8 cellular contexts compared by ENCODE assay signal in genomic region chr17:36722121-36722902, GRCh38.
DNase-seq lines count a peak whose midpoint lies in the region; ATAC-seq and TF ChIP-seq lines count a peak whose summit lies in the region.

No MANE protein-coding gene starts in this region.

- TF ChIP-seq CTCF in mucosa of descending colon (IDR thresholded peaks at IDR 0.05): no peak

- H3K4me1 ChIP-seq in HAP-1: peaks cover 36% of the 10 kb centered on the region
- peaks cover 35% of the 10 kb centered on the region for H3K4me1 ChIP-seq in effector memory CD4-positive, alpha-beta T cell (ENCODE audit: control insufficient read depth, insufficient read depth, low read length, poor library complexity, severe bottlenecking)
- peaks cover 16% of the 10 kb centered on the region for H3K4me1 ChIP-seq in mucosa of descending colon (ENCODE audit: low read depth)

- peaks cover 50% of the 10 kb centered on the region for H3K4me1 Mint-ChIP-seq in activated CD4-positive, alpha-beta memory T cell treated with anti-CD3 and anti-CD28 coated beads, Interleukin-2, amount 10 ng/mL, durations not matched to agents 7 days and 5 days

- H3K9me3 Mint-ChIP-seq in activated CD4-positive, alpha-beta memory T cell treated with anti-CD3 and anti-CD28 coated beads, Interleukin-2, amount 10 ng/mL, durations not matched to agents 7 days and 5 days: no peaks in the 10 kb centered on the region

- in situ Hi-C loops in HAP-1 (cut with MboI; ENCODE audit: low sequenced_read_pairs): no loop called here

- peak overlapping the region; percentile 75 for H3K4me3 Mint-ChIP-seq in activated CD4-positive, alpha-beta memory T cell treated with anti-CD3 and anti-CD28 coated beads, Interleukin-2, amount 10 ng/mL, durations not matched to agents 7 days and 5 days

- H3K36me3 Mint-ChIP-seq in activated CD4-positive, alpha-beta memory T cell treated with anti-CD3 and anti-CD28 coated beads, Interleukin-2, amount 10 ng/mL, durations not matched to agents 7 days and 5 days (ENCODE audit: low read depth): no peaks in the 10 kb centered on the region

- peaks cover 1% of the 10 kb centered on the region for H3K27me3 Mint-ChIP-seq in activated CD4-positive, alpha-beta memory T cell treated with anti-CD3 and anti-CD28 coated beads, Interleukin-2, amount 10 ng/mL, durations not matched to agents 7 days and 5 days

- H3K27ac Mint-ChIP-seq in activated CD4-positive, alpha-beta memory T cell treated with anti-CD3 and anti-CD28 coated beads, Interleukin-2, amount 10 ng/mL, durations not matched to agents 7 days and 5 days: peak overlapping the region; percentile 94

- H3K9me3 ChIP-seq in HAP-1 (no peaks in the 10 kb centered on the region), mucosa of descending colon (no peaks in the 10 kb centered on the region)
- H3K9me3 ChIP-seq in effector memory CD4-positive, alpha-beta T cell (ENCODE audit: control insufficient read depth, low read length): no peaks in the 10 kb centered on the region

- H3K27me3 ChIP-seq in HAP-1 (ENCODE audit: low read depth): no peaks in the 10 kb centered on the region
- no peaks in the 10 kb centered on the region for H3K27me3 ChIP-seq in effector memory CD4-positive, alpha-beta T cell (replicated peaks; ENCODE audit: control insufficient read depth, insufficient read depth, low read length, poor library complexity, severe bottlenecking)

- DNase-seq in DMS 273 (lab: John Stamatoyannopoulos, UW; ENCODE audit: unreplicated experiment) (peak; percentile 81), HAP-1 (ENCODE audit: low spot score in 2 of 2) (peak; percentile 75 to 87), NCI-H2196 treated with DMSO at 0.1 percent for 48 hours (lab: John Stamatoyannopoulos, UW; ENCODE audit: unreplicated experiment) (peak; percentile 24), mucosa of descending colon (peak; percentile 66 to 82 (median 81)), 8988T (no peak)
- peak; percentile 84 for DNase-seq in activated CD4-positive, alpha-beta memory T cell treated with anti-CD3 and anti-CD28 coated beads, Interleukin-2, amount 10 ng/mL, durations not matched to agents 7 days and 5 days
- peak; percentile 40 to 51 (median 49) for DNase-seq in effector memory CD4-positive, alpha-beta T cell
- peak; percentile 38 to 55 for DNase-seq in stimulated activated CD8-positive, alpha-beta memory T cell treated with anti-CD3 and anti-CD28 coated beads, Interleukin-4, amount 100 ng/mL, for 4 hours (ENCODE audit: low read depth in 2 of 2, low spot score in 1 of 2)

- H3K36me3 ChIP-seq in HAP-1 (replicated peaks) (no peaks in the 10 kb centered on the region), mucosa of descending colon (ENCODE audit: low read depth) (no peaks in the 10 kb centered on the region)
- H3K36me3 ChIP-seq in effector memory CD4-positive, alpha-beta T cell (ENCODE audit: control insufficient read depth, insufficient read depth, low read length): no peaks in the 10 kb centered on the region

- peak overlapping the region; percentile 78 for H3K27ac ChIP-seq in effector memory CD4-positive, alpha-beta T cell (ENCODE audit: insufficient read depth, low read length, poor library complexity, severe bottlenecking)

- intact Hi-C loops in mucosa of descending colon (cut with DNase I, micrococcal nuclease): no loop called here

- ATAC-seq in mucosa of descending colon: peak; percentile 91

- H3K4me3 ChIP-seq in HAP-1: peak overlapping the region; percentile 33
- H3K4me3 ChIP-seq in effector memory CD4-positive, alpha-beta T cell (ENCODE audit: insufficient read depth, low read depth, low read length, poor library complexity, severe bottlenecking): peak overlapping the region; percentile 49
- no peak overlapping the region for H3K4me3 ChIP-seq in mucosa of descending colon

- POLR2A ChIA-PET in activated CD4-positive, alpha-beta memory T cell treated with anti-CD3 and anti-CD28 coated beads, Interleukin-2, amount 10 ng/mL, durations not matched to agents 7 days and 5 days (lab: Charles Lee): interaction anchor here (0.8 to 1.8 kb wide), 8 partner anchors 33 to 227 kb away, joined by 3 to 9 read pairs (median 4); partner anchors contain the start of genes AATF, GGNBP2 and MRM1

- CTCF ChIA-PET in activated CD4-positive, alpha-beta memory T cell treated with anti-CD3 and anti-CD28 coated beads, Interleukin-2, amount 10 ng/mL, durations not matched to agents 7 days and 5 days (lab: Charles Lee): interaction anchor here (0.9 to 1.8 kb wide), 5 partner anchors 10 to 121 kb away, joined by 3 to 5 read pairs (median 4); partner anchors contain the start of gene MRM1
